ENCODE assay signal across 15 cellular contexts in the genomic region with DNA sequence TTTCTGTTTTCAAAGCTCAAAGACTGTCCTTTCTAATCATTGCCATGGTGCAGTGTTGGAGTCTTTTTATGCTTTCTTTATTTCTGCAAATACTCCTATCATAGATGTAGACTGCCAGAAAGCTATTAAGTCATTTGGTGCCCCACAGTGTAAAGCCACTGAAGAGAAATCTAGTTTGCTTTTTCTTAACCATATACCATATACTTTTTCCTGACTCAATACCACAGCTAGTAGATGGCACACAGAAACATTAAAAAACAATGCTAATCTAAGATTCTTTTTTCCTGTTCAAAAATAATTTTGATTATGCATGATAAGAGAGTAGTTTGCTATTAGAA.
DNase-seq lines count a peak whose midpoint lies in the region; ATAC-seq, FAIRE-seq and TF ChIP-seq lines count a peak whose summit lies in the region.
"Had no signal": no experiment of that assay in that cellular context is flagged by ENCODE, and none has a peak within 500 bp of the region (broad histone marks: within the 10 kb centered on the region; RNA-seq: fewer than 3 reads in every experiment).

No MANE protein-coding gene starts in this region.

- intact Hi-C loops in testis (cut with DNase I; ENCODE audit: low total_unique reads): no loop called here

- H3K9ac ChIP-seq in astrocyte (ENCODE audit: low read length): peak overlapping the region; percentile 18

- POLR2A ChIA-PET in activated CD4-positive, alpha-beta T cell treated with anti-CD3 and anti-CD28 coated beads, Interleukin-2, amount 10 ng/mL, durations not matched to agents 7 days and 5 days (lab: Charles Lee): no interaction called here
- POLR2A ChIA-PET in WTC11 (lab: Charles Lee): no interaction called here

- H3K79me2 ChIP-seq in astrocyte (ENCODE audit: insufficient read depth, low read length): no peaks in the 10 kb centered on the region

- CTCF ChIA-PET in activated CD4-positive, alpha-beta T cell treated with anti-CD3 and anti-CD28 coated beads, Interleukin-2, amount 10 ng/mL, durations not matched to agents 7 days and 5 days (lab: Charles Lee): interaction anchor here (1.0 kb wide), 1 partner anchor 115 kb away, joined by 3 read pairs; no protein-coding TSS in a partner anchor
- CTCF ChIA-PET in WTC11 (lab: Charles Lee): no interaction called here

- H3K27me3 ChIP-seq in astrocyte (ENCODE audit: insufficient read depth, low read length): no peaks in the 10 kb centered on the region
- H3K27me3 ChIP-seq in testis: no peaks in the 10 kb centered on the region
- H3K27me3 ChIP-seq: esophagus muscularis mucosa had no signal

- peak overlapping the region; percentile 75 for H3K4me2 ChIP-seq in astrocyte (ENCODE audit: low read length)

- H3K36me3 ChIP-seq in astrocyte (ENCODE audit: insufficient read depth, low read length) (no peaks in the 10 kb centered on the region), testis (ENCODE audit: low read depth, missing control alignments) (no peaks in the 10 kb centered on the region)
- H3K36me3 ChIP-seq: esophagus muscularis mucosa, WERI-Rb-1 had no signal

- H3K27me3 Mint-ChIP-seq in activated CD4-positive, alpha-beta T cell treated with anti-CD3 and anti-CD28 coated beads, Interleukin-2, amount 10 ng/mL, durations not matched to agents 7 days and 5 days: peaks cover 11% of the 10 kb centered on the region
- H3K27me3 Mint-ChIP-seq in astrocyte (ENCODE audit: low read depth, unreplicated experiment) (no peaks in the 10 kb centered on the region), WTC11 (ENCODE audit: low read depth) (no peaks in the 10 kb centered on the region)

- H3K27ac ChIP-seq in astrocyte (ENCODE audit: low read depth, low read length) (no peak overlapping the region), testis (no peak overlapping the region)
- H3K27ac ChIP-seq: esophagus muscularis mucosa, WERI-Rb-1 had no signal

- no peak overlapping the region for H2AFZ ChIP-seq in astrocyte (ENCODE audit: low read depth, low read length)

- peaks cover 2% of the 10 kb centered on the region for H3K9me3 Mint-ChIP-seq in activated CD4-positive, alpha-beta T cell treated with anti-CD3 and anti-CD28 coated beads, Interleukin-2, amount 10 ng/mL, durations not matched to agents 7 days and 5 days
- no peaks in the 10 kb centered on the region for H3K9me3 Mint-ChIP-seq in astrocyte (ENCODE audit: unreplicated experiment)
- H3K9me3 Mint-ChIP-seq in stimulated activated effector memory CD8-positive, alpha-beta T cell treated with anti-CD3 and anti-CD28 coated beads, Interleukin-12 subunit alpha, Interleukin-12 subunit beta, amount 100 ng/mL, for 72 hours: no peaks in the 10 kb centered on the region
- H3K9me3 Mint-ChIP-seq in WTC11: no peaks in the 10 kb centered on the region

- peaks cover 51% of the 10 kb centered on the region for H3K4me1 Mint-ChIP-seq in activated CD4-positive, alpha-beta T cell treated with anti-CD3 and anti-CD28 coated beads, Interleukin-2, amount 10 ng/mL, durations not matched to agents 7 days and 5 days
- H3K4me1 Mint-ChIP-seq in astrocyte (ENCODE audit: low read depth, unreplicated experiment) (peaks cover 7% of the 10 kb centered on the region), WTC11 (peaks cover 4% of the 10 kb centered on the region)
- H3K4me1 Mint-ChIP-seq in stimulated activated effector memory CD8-positive, alpha-beta T cell treated with anti-CD3 and anti-CD28 coated beads, Interleukin-12 subunit alpha, Interleukin-12 subunit beta, amount 100 ng/mL, for 72 hours: peaks cover 30% of the 10 kb centered on the region

- ATAC-seq in HG03108 (IDR thresholded peaks at IDR 0.05; ENCODE audit: unreplicated experiment): peak; percentile 10
- peak; percentile 78 for ATAC-seq in stimulated activated effector memory CD8-positive, alpha-beta T cell treated with anti-CD3 and anti-CD28 coated beads, Interleukin-12 subunit alpha, Interleukin-12 subunit beta, amount 100 ng/mL, for 72 hours
- ATAC-seq in GM19351 (IDR thresholded peaks at IDR 0.05; ENCODE audit: unreplicated experiment): no peak
- no peak for ATAC-seq in WTC11
- ATAC-seq: left ventricle myocardium superior had no signal

- H3K4me1 ChIP-seq in astrocyte (ENCODE audit: insufficient read depth, low read length) (peaks cover 3% of the 10 kb centered on the region), testis (no peaks in the 10 kb centered on the region)
- H3K4me1 ChIP-seq: esophagus muscularis mucosa had no signal

- peak overlapping the region; percentile 87 for H3K27ac Mint-ChIP-seq in activated CD4-positive, alpha-beta T cell treated with anti-CD3 and anti-CD28 coated beads, Interleukin-2, amount 10 ng/mL, durations not matched to agents 7 days and 5 days
- H3K27ac Mint-ChIP-seq in astrocyte (ENCODE audit: unreplicated experiment): no peak overlapping the region
- no peak overlapping the region for H3K27ac Mint-ChIP-seq in stimulated activated effector memory CD8-positive, alpha-beta T cell treated with anti-CD3 and anti-CD28 coated beads, Interleukin-12 subunit alpha, Interleukin-12 subunit beta, amount 100 ng/mL, for 72 hours
- H3K27ac Mint-ChIP-seq in WTC11: no peak overlapping the region

- TF ChIP-seq POLR2A in testis (IDR thresholded peaks at IDR 0.05): no peak

- TF ChIP-seq CTCF in astrocyte (IDR thresholded peaks at IDR 0.05; ENCODE audit: insufficient read depth, low read depth, low read length): no peak
- TF ChIP-seq CTCF in testis (IDR thresholded peaks at IDR 0.05): no peak
- no peak for TF ChIP-seq CTCF in WTC11 (IDR thresholded peaks at IDR 0.05)

- H3K4me3 ChIP-seq in astrocyte (ENCODE audit: insufficient read depth, low read depth, low read length) (no peak overlapping the region), testis (no peak overlapping the region)
- H3K4me3 ChIP-seq: esophagus muscularis mucosa had no signal

- H3K36me3 Mint-ChIP-seq in activated CD4-positive, alpha-beta T cell treated with anti-CD3 and anti-CD28 coated beads, Interleukin-2, amount 10 ng/mL, durations not matched to agents 7 days and 5 days (ENCODE audit: low read depth): peaks cover 5% of the 10 kb centered on the region
- H3K36me3 Mint-ChIP-seq in astrocyte (ENCODE audit: low read depth, unreplicated experiment) (no peaks in the 10 kb centered on the region), WTC11 (no peaks in the 10 kb centered on the region)
- H3K36me3 Mint-ChIP-seq in stimulated activated effector memory CD8-positive, alpha-beta T cell treated with anti-CD3 and anti-CD28 coated beads, Interleukin-12 subunit alpha, Interleukin-12 subunit beta, amount 100 ng/mL, for 72 hours: no peaks in the 10 kb centered on the region

- FAIRE-seq in astrocyte (lab: Jason Lieb, UNC): no peak
- FAIRE-seq: H54 had no signal

- DNase-seq in activated CD4-positive, alpha-beta T cell treated with anti-CD3 and anti-CD28 coated beads, Interleukin-2, amount 10 ng/mL, durations not matched to agents 7 days and 5 days: no peak
- DNase-seq in activated CD4-positive, alpha-beta T cell treated with anti-CD3 and anti-CD28 coated beads for 4 hours: no peak
- DNase-seq in astrocyte (ENCODE audit: low read depth): no peak
- no peak for DNase-seq in stimulated activated effector memory CD8-positive, alpha-beta T cell treated with anti-CD3 and anti-CD28 coated beads, Interleukin-12 subunit alpha, Interleukin-12 subunit beta, amount 100 ng/mL, for 72 hours (ENCODE audit: low spot score in 2 of 2)
- DNase-seq in testis: no peak
- no peak for DNase-seq in WTC11 (ENCODE audit: low spot score)
- DNase-seq: activated effector memory CD4-positive, alpha-beta T cell treated with anti-CD3 and anti-CD28 coated beads, Interleukin-2, amount 50 U/mL, for 16 hours; left ventricle myocardium superior; NCI-H1694; SHP77; WERI-Rb-1 had no signal

- H4K20me1 ChIP-seq in astrocyte (ENCODE audit: insufficient read depth, low read length): no peaks in the 10 kb centered on the region

- H3K4me3 Mint-ChIP-seq in activated CD4-positive, alpha-beta T cell treated with anti-CD3 and anti-CD28 coated beads, Interleukin-2, amount 10 ng/mL, durations not matched to agents 7 days and 5 days: peak overlapping the region; percentile 77
- H3K4me3 Mint-ChIP-seq in astrocyte (ENCODE audit: unreplicated experiment) (no peak overlapping the region), WTC11 (no peak overlapping the region)
- peak overlapping the region; percentile 59 for H3K4me3 Mint-ChIP-seq in stimulated activated effector memory CD8-positive, alpha-beta T cell treated with anti-CD3 and anti-CD28 coated beads, Interleukin-12 subunit alpha, Interleukin-12 subunit beta, amount 100 ng/mL, for 72 hours

- H3K9me3 ChIP-seq in astrocyte (ENCODE audit: insufficient read depth, low read depth, low read length) (no peaks in the 10 kb centered on the region), testis (no peaks in the 10 kb centered on the region)
- H3K9me3 ChIP-seq: esophagus muscularis mucosa had no signal

TF ChIP-seq in WTC11, 78 proteins besides CTCF, POLR2A, EP300 and RAD21:
- no peak for TF ChIP-seq GTF2I (CRISPR knock-in tag; conservative IDR thresholded peaks at IDR 0.05)
- TF ChIP-seq GABPB1 (CRISPR knock-in tag; IDR thresholded peaks at IDR 0.05): no peak
- TF ChIP-seq ELF4 (CRISPR knock-in tag; IDR thresholded peaks at IDR 0.05; ENCODE audit: low read depth): no peak
- TF ChIP-seq ZNF396 (CRISPR knock-in tag; IDR thresholded peaks at IDR 0.05; ENCODE audit: borderline replicate concordance): no peak
- TF ChIP-seq FOXP1 (CRISPR knock-in tag; IDR thresholded peaks at IDR 0.05; ENCODE audit: borderline replicate concordance): no peak

Comparison
In these comparisons a context has a peak if more than half of its experiments do, and no peak if none do; other contexts are left out.
1. H3K4me3 Mint-ChIP-seq: peak in activated CD4-positive, alpha-beta T cell treated with anti-CD3 and anti-CD28 coated beads, Interleukin-2, amount 10 ng/mL, durations not matched to agents 7 days and 5 days (single experiment) and stimulated activated effector memory CD8-positive, alpha-beta T cell treated with anti-CD3 and anti-CD28 coated beads, Interleukin-12 subunit alpha, Interleukin-12 subunit beta, amount 100 ng/mL, for 72 hours (single experiment); none in astrocyte (single experiment) and WTC11 (single experiment).
2. ATAC-seq: peak in HG03108 (single experiment) and stimulated activated effector memory CD8-positive, alpha-beta T cell treated with anti-CD3 and anti-CD28 coated beads, Interleukin-12 subunit alpha, Interleukin-12 subunit beta, amount 100 ng/mL, for 72 hours (single experiment); none in GM19351 (single experiment) and WTC11 (single experiment).